ENCODE assay signal across 8 cellular contexts in genomic region chr2:47403829-47404228, GRCh38. TPM values are rescaled to one million over a fixed set of nuclear protein-coding genes. Genes with fewer than 3 reads are reported as not detected.
DNase-seq lines count a peak whose midpoint lies in the region; ATAC-seq and TF ChIP-seq lines count a peak whose summit lies in the region.

No MANE protein-coding gene starts in this region.

- peak overlapping the region; percentile 69 for H3K27ac ChIP-seq in OCI-LY3 (ENCODE audit: low read length)
- no peak overlapping the region for H3K27ac ChIP-seq in substantia nigra (ENCODE audit: low read depth, low read length, poor library complexity, severe bottlenecking)

- H3K27me3 ChIP-seq in OCI-LY3 (ENCODE audit: low read depth, low read length), result no peaks in the 10 kb centered on the region

- H3K9me3 Mint-ChIP-seq in endothelial cell (ENCODE audit: unreplicated experiment), result no peaks in the 10 kb centered on the region
- peaks cover 37% of the 10 kb centered on the region for H3K9me3 Mint-ChIP-seq in nephron progenitor cell

- H3K27me3 Mint-ChIP-seq in endothelial cell (ENCODE audit: unreplicated experiment) (peaks cover 6% of the 10 kb centered on the region), nephron progenitor cell (ENCODE audit: low read depth, poor library complexity) (no peaks in the 10 kb centered on the region)

- H3K9me3 ChIP-seq in OCI-LY3 (ENCODE audit: insufficient read depth, low read length), result no peaks in the 10 kb centered on the region

- peak; percentile 3 for DNase-seq in NCI-H1092 treated with DMSO at 0.1 percent for 48 hours (lab: John Stamatoyannopoulos, UW)
- DNase-seq in NCI-H1092 (lab: John Stamatoyannopoulos, UW), result no peak
- no peak for DNase-seq in endothelial cell (ENCODE audit: low spot score)
- DNase-seq in nephron progenitor cell, result no peak
- DNase-seq in dedifferentiated amniotic fluid mesenchymal stem cell (ENCODE audit: extremely low spot score), result no peak
- DNase-seq in substantia nigra (lab: John Stamatoyannopoulos, UW), result no peak

- H4K20me1 ChIP-seq in OCI-LY3 (ENCODE audit: insufficient read depth, low read length), result peaks cover 17% of the 10 kb centered on the region

- peaks cover 31% of the 10 kb centered on the region for H3K36me3 Mint-ChIP-seq in endothelial cell (ENCODE audit: low read depth, unreplicated experiment)
- H3K36me3 Mint-ChIP-seq in nephron progenitor cell (ENCODE audit: low read depth), result peaks cover 45% of the 10 kb centered on the region

- peak overlapping the region; percentile 13; the same call in 1 of the 2 replicates for H2AFZ ChIP-seq in OCI-LY3 (ENCODE audit: low read depth, low read length)

- no peak for ATAC-seq in HG03520 (IDR thresholded peaks at IDR 0.05; ENCODE audit: unreplicated experiment)

- H3K4me1 Mint-ChIP-seq in endothelial cell (ENCODE audit: unreplicated experiment) (peaks cover 18% of the 10 kb centered on the region), nephron progenitor cell (peaks cover 29% of the 10 kb centered on the region)

- H3K36me3 ChIP-seq in OCI-LY3 (replicated peaks; ENCODE audit: low read depth, low read length), result peaks cover 4% of the 10 kb centered on the region

- H3K4me2 ChIP-seq in OCI-LY3 (ENCODE audit: low read length), result peak overlapping the region; percentile 95

- peaks cover 10% of the 10 kb centered on the region for H3K4me1 ChIP-seq in OCI-LY3 (ENCODE audit: low read length)

- H3K27ac Mint-ChIP-seq in endothelial cell (ENCODE audit: unreplicated experiment) (peak overlapping the region; percentile 93), nephron progenitor cell (no peak overlapping the region)

- peak overlapping the region; percentile 99 for H3K4me3 Mint-ChIP-seq in endothelial cell (ENCODE audit: unreplicated experiment)
- peak overlapping the region; percentile 95 for H3K4me3 Mint-ChIP-seq in nephron progenitor cell

- peak overlapping the region; percentile 94 for H3K9ac ChIP-seq in OCI-LY3 (ENCODE audit: low read length)

- TF ChIP-seq CTCF in OCI-LY3 (IDR thresholded peaks at IDR 0.05; ENCODE audit: low read depth, low read length) (no peak), endothelial cell (IDR thresholded peaks at IDR 0.05; ENCODE audit: unreplicated experiment) (no peak), nephron progenitor cell (IDR thresholded peaks at IDR 0.05) (no peak)

- H3K4me3 ChIP-seq in OCI-LY3 (ENCODE audit: low read length), result peak overlapping the region; percentile 96

- H3K79me2 ChIP-seq in OCI-LY3 (ENCODE audit: low read length), result peaks cover 56% of the 10 kb centered on the region

RNA-seq across cellular contexts. Expression of gene MSH2, which starts 0.9 kb away (rescaled TPM):
- 56.5 TPM for total RNA-seq in endothelial cell (ENCODE audit: unreplicated experiment)

RNA-seq across cellular contexts. Expression of gene EPCAM, which starts 34.7 kb away (rescaled TPM):
- 54.6 TPM for total RNA-seq in endothelial cell (ENCODE audit: unreplicated experiment)
